Comparison of ENCODE assay signal across 2 cellular contexts in the genomic region with DNA sequence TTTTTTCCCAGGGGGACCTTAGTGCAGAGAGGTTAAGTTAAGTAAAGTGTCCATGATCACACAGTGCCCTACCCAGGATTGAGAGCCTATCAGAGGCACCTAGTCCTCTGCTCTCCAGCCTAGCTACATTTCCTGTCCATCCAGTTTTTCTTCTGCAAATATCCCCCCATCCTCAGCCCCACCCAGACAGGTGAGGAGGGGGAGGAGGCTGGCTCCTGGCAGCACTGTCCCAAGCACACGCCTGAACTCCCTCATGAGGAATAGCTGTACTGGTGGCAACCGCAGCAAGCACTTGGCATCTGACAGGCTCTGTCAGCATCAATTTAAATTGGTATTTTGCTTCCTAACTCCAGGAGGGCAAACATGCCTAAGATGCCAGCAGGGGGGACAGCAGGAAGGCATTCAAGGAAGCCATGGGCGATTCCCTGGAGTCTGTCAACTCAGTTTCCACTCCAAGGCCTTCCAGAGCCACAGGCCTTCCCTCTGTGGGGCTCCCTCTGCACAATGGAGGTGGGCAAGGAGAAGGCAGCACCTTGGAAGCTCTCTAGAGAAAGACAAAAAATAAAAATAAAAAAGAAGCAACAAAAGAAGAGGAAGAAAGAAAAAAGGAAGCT.
TF ChIP-seq lines count a peak whose summit lies in the region.

No MANE protein-coding gene starts in this region.

TF ChIP-seq in GM23338, 12 proteins besides CTCF, POLR2A, EP300 and RAD21 (continued from another document):
- TF ChIP-seq, protein P1, sequence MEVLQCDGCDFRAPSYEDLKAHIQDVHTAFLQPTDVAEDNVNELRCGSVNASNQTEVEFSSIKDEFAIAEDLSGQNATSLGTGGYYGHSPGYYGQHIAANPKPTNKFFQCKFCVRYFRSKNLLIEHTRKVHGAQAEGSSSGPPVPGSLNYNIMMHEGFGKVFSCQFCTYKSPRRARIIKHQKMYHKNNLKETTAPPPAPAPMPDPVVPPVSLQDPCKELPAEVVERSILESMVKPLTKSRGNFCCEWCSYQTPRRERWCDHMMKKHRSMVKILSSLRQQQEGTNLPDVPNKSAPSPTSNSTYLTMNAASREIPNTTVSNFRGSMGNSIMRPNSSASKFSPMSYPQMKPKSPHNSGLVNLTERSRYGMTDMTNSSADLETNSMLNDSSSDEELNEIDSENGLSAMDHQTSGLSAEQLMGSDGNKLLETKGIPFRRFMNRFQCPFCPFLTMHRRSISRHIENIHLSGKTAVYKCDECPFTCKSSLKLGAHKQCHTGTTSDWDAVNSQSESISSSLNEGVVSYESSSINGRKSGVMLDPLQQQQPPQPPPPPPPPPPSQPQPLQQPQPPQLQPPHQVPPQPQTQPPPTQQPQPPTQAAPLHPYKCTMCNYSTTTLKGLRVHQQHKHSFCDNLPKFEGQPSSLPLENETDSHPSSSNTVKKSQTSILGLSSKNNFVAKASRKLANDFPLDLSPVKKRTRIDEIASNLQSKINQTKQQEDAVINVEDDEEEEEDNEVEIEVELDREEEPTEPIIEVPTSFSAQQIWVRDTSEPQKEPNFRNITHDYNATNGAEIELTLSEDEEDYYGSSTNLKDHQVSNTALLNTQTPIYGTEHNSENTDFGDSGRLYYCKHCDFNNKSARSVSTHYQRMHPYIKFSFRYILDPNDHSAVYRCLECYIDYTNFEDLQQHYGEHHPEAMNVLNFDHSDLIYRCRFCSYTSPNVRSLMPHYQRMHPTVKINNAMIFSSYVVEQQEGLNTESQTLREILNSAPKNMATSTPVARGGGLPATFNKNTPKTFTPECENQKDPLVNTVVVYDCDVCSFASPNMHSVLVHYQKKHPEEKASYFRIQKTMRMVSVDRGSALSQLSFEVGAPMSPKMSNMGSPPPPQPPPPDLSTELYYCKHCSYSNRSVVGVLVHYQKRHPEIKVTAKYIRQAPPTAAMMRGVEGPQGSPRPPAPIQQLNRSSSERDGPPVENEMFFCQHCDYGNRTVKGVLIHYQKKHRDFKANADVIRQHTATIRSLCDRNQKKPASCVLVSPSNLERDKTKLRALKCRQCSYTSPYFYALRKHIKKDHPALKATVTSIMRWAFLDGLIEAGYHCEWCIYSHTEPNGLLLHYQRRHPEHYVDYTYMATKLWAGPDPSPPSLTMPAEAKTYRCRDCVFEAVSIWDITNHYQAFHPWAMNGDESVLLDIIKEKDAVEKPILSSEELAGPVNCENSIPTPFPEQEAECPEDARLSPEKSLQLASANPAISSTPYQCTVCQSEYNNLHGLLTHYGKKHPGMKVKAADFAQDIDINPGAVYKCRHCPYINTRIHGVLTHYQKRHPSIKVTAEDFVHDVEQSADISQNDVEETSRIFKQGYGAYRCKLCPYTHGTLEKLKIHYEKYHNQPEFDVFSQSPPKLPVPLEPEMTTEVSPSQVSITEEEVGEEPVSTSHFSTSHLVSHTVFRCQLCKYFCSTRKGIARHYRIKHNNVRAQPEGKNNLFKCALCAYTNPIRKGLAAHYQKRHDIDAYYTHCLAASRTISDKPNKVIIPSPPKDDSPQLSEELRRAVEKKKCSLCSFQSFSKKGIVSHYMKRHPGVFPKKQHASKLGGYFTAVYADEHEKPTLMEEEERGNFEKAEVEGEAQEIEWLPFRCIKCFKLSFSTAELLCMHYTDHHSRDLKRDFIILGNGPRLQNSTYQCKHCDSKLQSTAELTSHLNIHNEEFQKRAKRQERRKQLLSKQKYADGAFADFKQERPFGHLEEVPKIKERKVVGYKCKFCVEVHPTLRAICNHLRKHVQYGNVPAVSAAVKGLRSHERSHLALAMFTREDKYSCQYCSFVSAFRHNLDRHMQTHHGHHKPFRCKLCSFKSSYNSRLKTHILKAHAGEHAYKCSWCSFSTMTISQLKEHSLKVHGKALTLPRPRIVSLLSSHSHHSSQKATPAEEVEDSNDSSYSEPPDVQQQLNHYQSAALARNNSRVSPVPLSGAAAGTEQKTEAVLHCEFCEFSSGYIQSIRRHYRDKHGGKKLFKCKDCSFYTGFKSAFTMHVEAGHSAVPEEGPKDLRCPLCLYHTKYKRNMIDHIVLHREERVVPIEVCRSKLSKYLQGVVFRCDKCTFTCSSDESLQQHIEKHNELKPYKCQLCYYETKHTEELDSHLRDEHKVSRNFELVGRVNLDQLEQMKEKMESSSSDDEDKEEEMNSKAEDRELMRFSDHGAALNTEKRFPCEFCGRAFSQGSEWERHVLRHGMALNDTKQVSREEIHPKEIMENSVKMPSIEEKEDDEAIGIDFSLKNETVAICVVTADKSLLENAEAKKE (CRISPR knock-in tag; IDR thresholded peaks at IDR 0.05) = no peak
- TF ChIP-seq STAT1 (IDR thresholded peaks at IDR 0.05; ENCODE audit: unreplicated experiment) = no peak
- TF ChIP-seq EZH2 (IDR thresholded peaks at IDR 0.05; ENCODE audit: low read depth, unreplicated experiment) = no peak
- no peak for TF ChIP-seq ZNF114 (CRISPR knock-in tag; IDR thresholded peaks at IDR 0.05)
- TF ChIP-seq, protein P2, sequence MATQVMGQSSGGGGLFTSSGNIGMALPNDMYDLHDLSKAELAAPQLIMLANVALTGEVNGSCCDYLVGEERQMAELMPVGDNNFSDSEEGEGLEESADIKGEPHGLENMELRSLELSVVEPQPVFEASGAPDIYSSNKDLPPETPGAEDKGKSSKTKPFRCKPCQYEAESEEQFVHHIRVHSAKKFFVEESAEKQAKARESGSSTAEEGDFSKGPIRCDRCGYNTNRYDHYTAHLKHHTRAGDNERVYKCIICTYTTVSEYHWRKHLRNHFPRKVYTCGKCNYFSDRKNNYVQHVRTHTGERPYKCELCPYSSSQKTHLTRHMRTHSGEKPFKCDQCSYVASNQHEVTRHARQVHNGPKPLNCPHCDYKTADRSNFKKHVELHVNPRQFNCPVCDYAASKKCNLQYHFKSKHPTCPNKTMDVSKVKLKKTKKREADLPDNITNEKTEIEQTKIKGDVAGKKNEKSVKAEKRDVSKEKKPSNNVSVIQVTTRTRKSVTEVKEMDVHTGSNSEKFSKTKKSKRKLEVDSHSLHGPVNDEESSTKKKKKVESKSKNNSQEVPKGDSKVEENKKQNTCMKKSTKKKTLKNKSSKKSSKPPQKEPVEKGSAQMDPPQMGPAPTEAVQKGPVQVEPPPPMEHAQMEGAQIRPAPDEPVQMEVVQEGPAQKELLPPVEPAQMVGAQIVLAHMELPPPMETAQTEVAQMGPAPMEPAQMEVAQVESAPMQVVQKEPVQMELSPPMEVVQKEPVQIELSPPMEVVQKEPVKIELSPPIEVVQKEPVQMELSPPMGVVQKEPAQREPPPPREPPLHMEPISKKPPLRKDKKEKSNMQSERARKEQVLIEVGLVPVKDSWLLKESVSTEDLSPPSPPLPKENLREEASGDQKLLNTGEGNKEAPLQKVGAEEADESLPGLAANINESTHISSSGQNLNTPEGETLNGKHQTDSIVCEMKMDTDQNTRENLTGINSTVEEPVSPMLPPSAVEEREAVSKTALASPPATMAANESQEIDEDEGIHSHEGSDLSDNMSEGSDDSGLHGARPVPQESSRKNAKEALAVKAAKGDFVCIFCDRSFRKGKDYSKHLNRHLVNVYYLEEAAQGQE (IDR thresholded peaks at IDR 0.05; ENCODE audit: unreplicated experiment) = no peak
- no peak for TF ChIP-seq POLR2AphosphoS5 (IDR thresholded peaks at IDR 0.05; ENCODE audit: low read depth)
- no peak for TF ChIP-seq ZNF331 (CRISPR knock-in tag; IDR thresholded peaks at IDR 0.05; ENCODE audit: low read depth)
- no peak for TF ChIP-seq NANOG (IDR thresholded peaks at IDR 0.05; ENCODE audit: borderline replicate concordance)
- no peak for TF ChIP-seq CREB1 (CRISPR knock-in tag; IDR thresholded peaks at IDR 0.05; ENCODE audit: low read depth)
TF ChIP-seq in GM23338: peak in this region for 0.

TF ChIP-seq in WTC11, 78 proteins besides CTCF, POLR2A, EP300 and RAD21 (continued from another document):
- TF ChIP-seq, protein P3, sequence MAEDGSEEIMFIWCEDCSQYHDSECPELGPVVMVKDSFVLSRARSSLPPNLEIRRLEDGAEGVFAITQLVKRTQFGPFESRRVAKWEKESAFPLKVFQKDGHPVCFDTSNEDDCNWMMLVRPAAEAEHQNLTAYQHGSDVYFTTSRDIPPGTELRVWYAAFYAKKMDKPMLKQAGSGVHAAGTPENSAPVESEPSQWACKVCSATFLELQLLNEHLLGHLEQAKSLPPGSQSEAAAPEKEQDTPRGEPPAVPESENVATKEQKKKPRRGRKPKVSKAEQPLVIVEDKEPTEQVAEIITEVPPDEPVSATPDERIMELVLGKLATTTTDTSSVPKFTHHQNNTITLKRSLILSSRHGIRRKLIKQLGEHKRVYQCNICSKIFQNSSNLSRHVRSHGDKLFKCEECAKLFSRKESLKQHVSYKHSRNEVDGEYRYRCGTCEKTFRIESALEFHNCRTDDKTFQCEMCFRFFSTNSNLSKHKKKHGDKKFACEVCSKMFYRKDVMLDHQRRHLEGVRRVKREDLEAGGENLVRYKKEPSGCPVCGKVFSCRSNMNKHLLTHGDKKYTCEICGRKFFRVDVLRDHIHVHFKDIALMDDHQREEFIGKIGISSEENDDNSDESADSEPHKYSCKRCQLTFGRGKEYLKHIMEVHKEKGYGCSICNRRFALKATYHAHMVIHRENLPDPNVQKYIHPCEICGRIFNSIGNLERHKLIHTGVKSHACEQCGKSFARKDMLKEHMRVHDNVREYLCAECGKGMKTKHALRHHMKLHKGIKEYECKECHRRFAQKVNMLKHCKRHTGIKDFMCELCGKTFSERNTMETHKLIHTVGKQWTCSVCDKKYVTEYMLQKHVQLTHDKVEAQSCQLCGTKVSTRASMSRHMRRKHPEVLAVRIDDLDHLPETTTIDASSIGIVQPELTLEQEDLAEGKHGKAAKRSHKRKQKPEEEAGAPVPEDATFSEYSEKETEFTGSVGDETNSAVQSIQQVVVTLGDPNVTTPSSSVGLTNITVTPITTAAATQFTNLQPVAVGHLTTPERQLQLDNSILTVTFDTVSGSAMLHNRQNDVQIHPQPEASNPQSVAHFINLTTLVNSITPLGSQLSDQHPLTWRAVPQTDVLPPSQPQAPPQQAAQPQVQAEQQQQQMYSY (CRISPR knock-in tag; IDR thresholded peaks at IDR 0.05) = no peak
- no peak for TF ChIP-seq ZNF263 (CRISPR knock-in tag; IDR thresholded peaks at IDR 0.05; ENCODE audit: low read depth)
- no peak for TF ChIP-seq JAZF1 (CRISPR knock-in tag; IDR thresholded peaks at IDR 0.05)
